10 cellular contexts compared by ENCODE assay signal in the genomic region with DNA sequence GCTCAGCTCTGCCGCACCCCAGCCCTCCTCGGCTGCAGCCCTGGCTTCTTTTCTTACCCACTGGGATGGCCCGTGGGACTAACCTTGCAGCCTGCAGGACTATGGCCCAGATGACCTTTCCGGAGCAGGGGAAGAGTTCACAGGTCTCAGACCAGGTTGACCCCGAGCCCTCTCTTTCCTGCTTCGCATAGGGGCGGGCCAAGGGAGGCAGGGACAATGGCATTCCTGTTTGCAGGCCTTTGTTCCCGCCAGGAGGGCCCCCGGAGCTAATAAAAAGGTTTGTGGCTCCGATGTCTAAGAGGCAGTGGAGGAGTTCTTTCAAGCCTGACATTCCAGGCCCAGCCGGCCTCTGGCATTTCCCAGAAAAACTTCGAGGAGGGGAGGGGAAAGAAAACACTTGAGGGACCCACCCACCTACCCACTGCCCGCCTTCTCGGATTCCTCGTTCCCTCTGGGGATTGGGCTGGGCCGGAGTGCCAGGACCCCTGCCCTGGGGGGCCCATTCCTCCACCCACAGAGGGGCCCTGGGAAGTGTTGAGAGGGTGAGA. TPM values are rescaled to one million over a fixed set of nuclear protein-coding genes. Genes with fewer than 3 reads are reported as not detected.
DNase-seq lines count a peak whose midpoint lies in the region; ATAC-seq and TF ChIP-seq lines count a peak whose summit lies in the region.
"Had no signal": no experiment of that assay in that cellular context is flagged by ENCODE, and none has a peak within 500 bp of the region (broad histone marks: within the 10 kb centered on the region; RNA-seq: fewer than 3 reads in every experiment).

No MANE protein-coding gene starts in this region.

- H3K4me3 ChIP-seq in ascending aorta (no peak overlapping the region), iPS DF 6.9 (ENCODE audit: low read length) (no peak overlapping the region), body of pancreas (no peak overlapping the region)

- H3K4me3 Mint-ChIP-seq in progenitor cell of endocrine pancreas (ENCODE audit: low read depth): peak overlapping the region; percentile 33
- H3K4me3 Mint-ChIP-seq in CD4-positive, alpha-beta T cell: no peak overlapping the region

- H3K27me3 ChIP-seq in ascending aorta: no peaks in the 10 kb centered on the region
- no peaks in the 10 kb centered on the region for H3K27me3 ChIP-seq in iPS DF 6.9 (ENCODE audit: control insufficient read depth, insufficient read depth, low read length)
- H3K27me3 ChIP-seq in body of pancreas: peaks cover 0 to 6% of the 10 kb centered on the region in 2 donors
- peaks cover 3% of the 10 kb centered on the region for H3K27me3 ChIP-seq in CD4-positive, alpha-beta T cell (ENCODE audit: control insufficient read depth, insufficient read depth, low read length)
- H3K27me3 ChIP-seq: BE2C had no signal

- H3K27me3 Mint-ChIP-seq in progenitor cell of endocrine pancreas: peaks cover 4% of the 10 kb centered on the region
- H3K27me3 Mint-ChIP-seq in CD4-positive, alpha-beta T cell: no peaks in the 10 kb centered on the region

- H3K36me3 ChIP-seq in ascending aorta: no peaks in the 10 kb centered on the region
- H3K36me3 ChIP-seq in iPS DF 6.9 (ENCODE audit: control insufficient read depth, insufficient read depth, low read length): no peaks in the 10 kb centered on the region
- H3K36me3 ChIP-seq in body of pancreas (replicated peaks in 1 of 2; ENCODE audit: insufficient read depth in 1 of 2, low read depth in 2 of 2): no peaks in the 10 kb centered on the region
- H3K36me3 ChIP-seq: BE2C had no signal

- H3K4me1 ChIP-seq in ascending aorta (peaks cover 5 to 9% of the 10 kb centered on the region in 2 donors), iPS DF 6.9 (ENCODE audit: control insufficient read depth, insufficient read depth, low read length) (peaks cover 27% of the 10 kb centered on the region), body of pancreas (peaks cover 5% of the 10 kb centered on the region)

- no peak for TF ChIP-seq CTCF in ascending aorta (IDR thresholded peaks at IDR 0.05)
- no peak for TF ChIP-seq CTCF in progenitor cell of endocrine pancreas (IDR thresholded peaks at IDR 0.05; ENCODE audit: unreplicated experiment)
- TF ChIP-seq CTCF in body of pancreas (IDR thresholded peaks at IDR 0.05): no peak
- no peak for TF ChIP-seq CTCF in CD4-positive, alpha-beta T cell (IDR thresholded peaks at IDR 0.05)

- peak; percentile 86 for DNase-seq in EH (ENCODE audit: low read depth)
- no peak for DNase-seq in ascending aorta (ENCODE audit: low spot score in 2 of 2)
- DNase-seq in iPS DF 6.9 (ENCODE audit: low read depth, low spot score): no peak
- DNase-seq in progenitor cell of endocrine pancreas (ENCODE audit: low spot score, unreplicated experiment): no peak
- no peak for DNase-seq in GM03348 (ENCODE audit: low spot score)
- no peak for DNase-seq in body of pancreas
- DNase-seq in CD4-positive, alpha-beta T cell: no peak
- no peak for DNase-seq in activated CD8-positive, alpha-beta memory T cell treated with anti-CD3 and anti-CD28 coated beads for 24 hours
- DNase-seq: NCI-H187 had no signal

- no CpG with 5 or more reads among the region's 16 CpGs for WGBS in iPS DF 6.9 (ENCODE audit: insufficient coverage, insufficient read length)
- WGBS in body of pancreas, 2 donors: 49 to 56% methylated on average over 7 to 16 of the region's 16 CpGs

- peaks cover 28% of the 10 kb centered on the region for H3K4me1 Mint-ChIP-seq in progenitor cell of endocrine pancreas (ENCODE audit: low read depth)
- peaks cover 12% of the 10 kb centered on the region for H3K4me1 Mint-ChIP-seq in CD4-positive, alpha-beta T cell (ENCODE audit: low read depth)

- peak overlapping the region; percentile 97 for H3K27ac Mint-ChIP-seq in progenitor cell of endocrine pancreas
- H3K27ac Mint-ChIP-seq in CD4-positive, alpha-beta T cell: no peak overlapping the region

- intact Hi-C loops in ascending aorta (cut with DNase I) (no loop called here), body of pancreas (cut with DNase I) (loop anchor here (5.0 kb wide), 1 partner anchor 57 kb away; no protein-coding TSS in a partner anchor)
- intact Hi-C loops in CD4-positive, alpha-beta T cell (cut with DNase I, micrococcal nuclease): loop anchor here in 1 of 2 experiments (10.0 kb wide), 1 partner anchor 241 kb away; a partner anchor contains a TSS

- no peaks in the 10 kb centered on the region for H3K9me3 Mint-ChIP-seq in progenitor cell of endocrine pancreas (ENCODE audit: low read depth)
- H3K9me3 Mint-ChIP-seq in CD4-positive, alpha-beta T cell: no peaks in the 10 kb centered on the region

- H3K36me3 Mint-ChIP-seq in progenitor cell of endocrine pancreas (ENCODE audit: insufficient read depth): no peaks in the 10 kb centered on the region
- no peaks in the 10 kb centered on the region for H3K36me3 Mint-ChIP-seq in CD4-positive, alpha-beta T cell (ENCODE audit: low read depth)

- CTCF ChIA-PET in CD4-positive, alpha-beta T cell (lab: Charles Lee): no interaction called here

- H3K9me3 ChIP-seq in ascending aorta (no peaks in the 10 kb centered on the region), iPS DF 6.9 (ENCODE audit: control insufficient read depth, insufficient read depth, low read length) (no peaks in the 10 kb centered on the region), body of pancreas (no peaks in the 10 kb centered on the region)
- H3K9me3 ChIP-seq in CD4-positive, alpha-beta T cell (ENCODE audit: control insufficient read depth, low read length): no peaks in the 10 kb centered on the region
- H3K9me3 ChIP-seq: BE2C had no signal

- TF ChIP-seq POLR2A in body of pancreas (IDR thresholded peaks at IDR 0.05): no peak

- peak overlapping the region; percentile 53 to 71 for H3K27ac ChIP-seq in ascending aorta
- H3K27ac ChIP-seq in iPS DF 6.9 (ENCODE audit: low read length): peak overlapping the region; percentile 20
- no peak overlapping the region for H3K27ac ChIP-seq in body of pancreas
- H3K27ac ChIP-seq in CD4-positive, alpha-beta T cell (ENCODE audit: low read depth, low read length): no peak overlapping the region

- POLR2A ChIA-PET in CD4-positive, alpha-beta T cell (lab: Charles Lee): no interaction called here

- ATAC-seq in body of pancreas: no peak
- ATAC-seq in CD4-positive, alpha-beta T cell (ENCODE audit: poor library complexity): no peak

RNA-seq across cellular contexts. Expression of a gene that starts 5.8 kb away (rescaled TPM):
- total RNA-seq in ascending aorta (620 TPM), progenitor cell of endocrine pancreas (5.4 and 5.8 TPM in 2 replicates), body of pancreas (10 to 100 TPM; 21.0 to 63.9 TPM)
- 100 to 1,000 TPM; 414 to 427 TPM for total RNA-seq in CD4-positive, alpha-beta T cell

RNA-seq across cellular contexts. Expression of a gene that starts 12.8 kb away (rescaled TPM):
- 41.8 TPM for total RNA-seq in ascending aorta
- total RNA-seq in progenitor cell of endocrine pancreas: 66.1 and 67.1 TPM in 2 replicates
- 10 to 100 TPM; 17.1 to 30.4 TPM for total RNA-seq in body of pancreas
- 10 to 100 TPM; 40.9 to 45.3 TPM for total RNA-seq in CD4-positive, alpha-beta T cell

Comparison
In these comparisons a context has a peak if more than half of its experiments do, and no peak if none do; other contexts are left out.
1. H3K27ac ChIP-seq: peak in ascending aorta (2 of 2) and iPS DF 6.9 (single experiment); none in body of pancreas (0 of 4) and CD4-positive, alpha-beta T cell (single experiment).